ENCODE assay signal across 8 cellular contexts in the genomic region with DNA sequence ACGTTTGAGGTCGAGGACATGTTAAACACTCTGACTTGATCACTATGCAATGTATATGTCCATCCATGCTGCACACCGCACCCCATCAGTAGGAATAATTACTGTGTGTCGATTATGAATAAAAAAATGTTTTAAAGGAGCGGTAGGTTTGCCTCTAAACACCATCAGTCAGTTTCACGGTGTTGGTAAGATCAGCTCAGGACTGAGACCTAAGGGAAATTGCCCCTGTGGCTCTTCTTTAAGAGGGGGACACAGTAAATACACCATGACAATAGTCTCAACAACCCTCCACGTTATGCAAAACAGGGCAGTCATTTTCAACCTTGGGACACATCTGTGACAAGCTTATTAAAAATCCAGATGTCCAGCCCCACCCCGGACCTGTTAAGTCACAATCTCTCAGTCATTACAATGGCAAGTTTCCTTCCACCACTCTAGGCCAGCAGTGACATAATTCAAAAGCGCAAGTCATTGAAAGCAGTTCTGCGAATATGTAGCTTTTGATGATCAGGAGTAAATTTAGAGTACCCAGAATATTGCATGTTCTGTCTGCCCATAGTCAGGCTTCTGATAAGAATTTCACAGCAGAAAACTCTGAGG. TPM values are rescaled to one million over a fixed set of nuclear protein-coding genes. Genes with fewer than 3 reads are reported as not detected.
DNase-seq lines count a peak whose midpoint lies in the region; ATAC-seq, FAIRE-seq and TF ChIP-seq lines count a peak whose summit lies in the region.

No MANE protein-coding gene starts in this region.

- peaks cover 29% of the 10 kb centered on the region for H3K36me3 Mint-ChIP-seq in activated naive CD8-positive, alpha-beta T cell treated with anti-CD3 and anti-CD28 coated beads for 36 hours

- H3K4me3 ChIP-seq in heart right ventricle = peak overlapping the region; percentile 68 to 95 (median 77)
- H3K4me3 ChIP-seq in suprapubic skin = peak overlapping the region; percentile 72

- peak overlapping the region in 9 of 10 donors; percentile 74 to 90 (median 82) for H3K27ac ChIP-seq in heart right ventricle
- peak overlapping the region; percentile 84 for H3K27ac ChIP-seq in suprapubic skin

- WGBS in heart right ventricle, 2 donors = 23% methylated on average over 10 of the region's 10 CpGs
- WGBS in suprapubic skin = 19% methylated on average over 10 of the region's 10 CpGs

- peak; percentile 34 to 91 (median 62) for ATAC-seq in heart right ventricle
- ATAC-seq in HG03457 (IDR thresholded peaks at IDR 0.05; ENCODE audit: unreplicated experiment) = no peak
- no peak for ATAC-seq in GM21825 (IDR thresholded peaks at IDR 0.05; ENCODE audit: unreplicated experiment)

- H3K9me3 Mint-ChIP-seq in activated naive CD8-positive, alpha-beta T cell treated with anti-CD3 and anti-CD28 coated beads for 36 hours = no peaks in the 10 kb centered on the region

- TF ChIP-seq EP300 in suprapubic skin (IDR thresholded peaks at IDR 0.05) = no peak

- H3K36me3 ChIP-seq in heart right ventricle = peaks cover 0 to 40% (median 5%) of the 10 kb centered on the region in 9 donors
- H3K36me3 ChIP-seq in suprapubic skin = peaks cover 17% of the 10 kb centered on the region

- no peak for FAIRE-seq in GM19239 (lab: Jason Lieb, UNC)

- no peaks in the 10 kb centered on the region for H3K27me3 Mint-ChIP-seq in activated naive CD8-positive, alpha-beta T cell treated with anti-CD3 and anti-CD28 coated beads for 36 hours

- no peak for TF ChIP-seq POLR2A in suprapubic skin (IDR thresholded peaks at IDR 0.05)

- peak in 1 of 2 donors; percentile 55 for DNase-seq in heart right ventricle
- DNase-seq in cardiac septum (ENCODE audit: low spot score) = no peak
- DNase-seq in activated naive CD8-positive, alpha-beta T cell treated with anti-CD3 and anti-CD28 coated beads for 36 hours = no peak
- DNase-seq in iris pigment epithelial cell (ENCODE audit: low read depth) = peak; percentile 3
- DNase-seq in suprapubic skin (ENCODE audit: low spot score in 2 of 2) = no peak
- DNase-seq in GM19239 (ENCODE audit: insufficient read length, low spot score) = no peak

- intact Hi-C loops in heart right ventricle (cut with DNase I) (loop anchor here in 7 of 10 donors (2.0 to 10.0 kb wide), 8 partner anchors 38 to 708 kb away; a partner anchor contains a TSS), cardiac septum (cut with DNase I) (loop anchor here (5.0 kb wide), 2 partner anchors 60 to 145 kb away; a partner anchor contains a TSS)

- H3K9me3 ChIP-seq in heart right ventricle (no peaks in the 10 kb centered on the region), suprapubic skin (no peaks in the 10 kb centered on the region)

- TF ChIP-seq CTCF in heart right ventricle (IDR thresholded peaks at IDR 0.05) (no peak), suprapubic skin (IDR thresholded peaks at IDR 0.05) (no peak)

- H3K4me1 ChIP-seq in heart right ventricle = peaks cover 0 to 43% (median 25%) of the 10 kb centered on the region in 9 donors
- H3K4me1 ChIP-seq in suprapubic skin = peaks cover 20% of the 10 kb centered on the region

- H3K4me1 Mint-ChIP-seq in activated naive CD8-positive, alpha-beta T cell treated with anti-CD3 and anti-CD28 coated beads for 36 hours = peaks cover 28% of the 10 kb centered on the region

- H3K27ac Mint-ChIP-seq in activated naive CD8-positive, alpha-beta T cell treated with anti-CD3 and anti-CD28 coated beads for 36 hours = peak overlapping the region; percentile 56

- H3K27me3 ChIP-seq in heart right ventricle = no peaks in the 10 kb centered on the region
- H3K27me3 ChIP-seq in suprapubic skin = no peaks in the 10 kb centered on the region

- H3K4me3 Mint-ChIP-seq in activated naive CD8-positive, alpha-beta T cell treated with anti-CD3 and anti-CD28 coated beads for 36 hours = peak overlapping the region; percentile 81

RNA-seq across cellular contexts. Expression of a gene that starts 1.2 kb away (rescaled TPM):
- total RNA-seq in heart right ventricle (10 to 100 TPM; 22.3 to 32.0 (median 29.9) TPM), cardiac septum (26.0 TPM), suprapubic skin (10 to 100 TPM; 30.7 to 65.0 (median 45.5) TPM)
- polyA plus RNA-seq in heart right ventricle = 10 to 100 TPM in 1 of 2 donors, 1 to 10 TPM in 1; 7.4 to 15.5 TPM
- 10 to 100 TPM; 24.5 to 27.7 TPM for total RNA-seq in activated naive CD8-positive, alpha-beta T cell treated with anti-CD3 and anti-CD28 coated beads for 36 hours

RNA-seq across cellular contexts. Expression of a gene that starts 29.8 kb away (rescaled TPM):
- total RNA-seq in heart right ventricle = 10 to 100 TPM in 6 of 10 donors, 1 to 10 TPM in 4; 6.3 to 16.2 (median 11.0) TPM
- 1 to 10 TPM in 1 of 2 donors, under 1 TPM in 1; 0.95 to 5.1 TPM for polyA plus RNA-seq in heart right ventricle
- 10.0 TPM for total RNA-seq in cardiac septum
- 10 to 100 TPM; 62.5 to 70.3 TPM for total RNA-seq in activated naive CD8-positive, alpha-beta T cell treated with anti-CD3 and anti-CD28 coated beads for 36 hours
- total RNA-seq in suprapubic skin = 1 to 10 TPM; 2.5 to 7.6 (median 5.5) TPM

RNA-seq across cellular contexts. Expression of a gene that starts 30.2 kb away (rescaled TPM):
- total RNA-seq in heart right ventricle (100 to 1,000 TPM in 8 of 10 donors, 10 to 100 TPM in 2; 95.1 to 129 (median 121) TPM), cardiac septum (112 TPM), suprapubic skin (10 to 100 TPM in 3 of 4 donors, 1 to 10 TPM in 1; 8.9 to 37.8 (median 34.1) TPM)
- polyA plus RNA-seq in heart right ventricle = 100 to 1,000 TPM in 1 of 2 donors, 10 to 100 TPM in 1; 84.3 to 341 TPM
- 100 to 1,000 TPM; 126 to 131 TPM for total RNA-seq in activated naive CD8-positive, alpha-beta T cell treated with anti-CD3 and anti-CD28 coated beads for 36 hours

RNA-seq across cellular contexts. Expression of a gene that starts 40.2 kb away (rescaled TPM):
- total RNA-seq in heart right ventricle (1 to 10 TPM in 1 of 10 donors, under 1 TPM in 7, not detected in 2; 0.19 to 2.0 (median 0.47) TPM), cardiac septum (1.5 TPM), suprapubic skin (1 to 10 TPM in 1 of 4 donors, under 1 TPM in 2, not detected in 1; 0.57 to 2.2 (median 0.81) TPM)
- under 1 TPM in 1 of 2 donors, not detected in 1; 0.78 TPM for polyA plus RNA-seq in heart right ventricle
- under 1 TPM; 0.36 to 0.39 TPM for total RNA-seq in activated naive CD8-positive, alpha-beta T cell treated with anti-CD3 and anti-CD28 coated beads for 36 hours

RNA-seq across cellular contexts. Expression of a gene that starts 59.3 kb away (rescaled TPM):
- 10 to 100 TPM; 31.2 to 53.4 (median 44.2) TPM for total RNA-seq in heart right ventricle
- 10 to 100 TPM; 26.8 to 42.5 TPM for polyA plus RNA-seq in heart right ventricle
- total RNA-seq in cardiac septum = 35.2 TPM
- 10 to 100 TPM; 31.7 to 33.6 TPM for total RNA-seq in activated naive CD8-positive, alpha-beta T cell treated with anti-CD3 and anti-CD28 coated beads for 36 hours
- total RNA-seq in suprapubic skin = 10 to 100 TPM in 2 of 4 donors, 1 to 10 TPM in 2; 4.7 to 16.6 (median 10.2) TPM

Comparison
In these comparisons a context has a peak if more than half of its experiments do, and no peak if none do; other contexts are left out.
1. ATAC-seq: peak in heart right ventricle (8 of 8); none in HG03457 (single experiment) and GM21825 (single experiment).